In genomic region chr1:117635805-117636204, GRCh38 we compare ENCODE assay signal across 2 cellular contexts.
A peak's percentile ranks its signal among the peaks of the same experiment; 100 is the strongest.
TF ChIP-seq lines count a peak whose summit lies in the region.

No MANE protein-coding gene starts in this region.

TF ChIP-seq in HepG2, 621 proteins besides CTCF, POLR2A, EP300 and RAD21:
- TF ChIP-seq MEIS2 (CRISPR knock-in tag; IDR thresholded peaks at IDR 0.05) = no peak
- TF ChIP-seq ZNF7 (CRISPR knock-in tag; IDR thresholded peaks at IDR 0.05) = peak; percentile 96
- TF ChIP-seq, protein P1, sequence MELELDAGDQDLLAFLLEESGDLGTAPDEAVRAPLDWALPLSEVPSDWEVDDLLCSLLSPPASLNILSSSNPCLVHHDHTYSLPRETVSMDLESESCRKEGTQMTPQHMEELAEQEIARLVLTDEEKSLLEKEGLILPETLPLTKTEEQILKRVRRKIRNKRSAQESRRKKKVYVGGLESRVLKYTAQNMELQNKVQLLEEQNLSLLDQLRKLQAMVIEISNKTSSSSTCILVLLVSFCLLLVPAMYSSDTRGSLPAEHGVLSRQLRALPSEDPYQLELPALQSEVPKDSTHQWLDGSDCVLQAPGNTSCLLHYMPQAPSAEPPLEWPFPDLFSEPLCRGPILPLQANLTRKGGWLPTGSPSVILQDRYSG (CRISPR knock-in tag; IDR thresholded peaks at IDR 0.05) = no peak
- peak; percentile 53 for TF ChIP-seq HNF4G (IDR thresholded peaks at IDR 0.05; ENCODE audit: borderline replicate concordance, low read depth, low read length)
- no peak for TF ChIP-seq HNF4G (CRISPR knock-in tag; IDR thresholded peaks at IDR 0.05; ENCODE audit: borderline replicate concordance, low read depth)
- no peak for TF ChIP-seq RBM39 (IDR thresholded peaks at IDR 0.05; ENCODE audit: low read depth, low read length, poor library complexity, severe bottlenecking)
- peak; percentile 70 for TF ChIP-seq HNF4A (CRISPR knock-in tag; IDR thresholded peaks at IDR 0.05)
- TF ChIP-seq ZNF547 (CRISPR knock-in tag; IDR thresholded peaks at IDR 0.05) = no peak
- no peak for TF ChIP-seq RELA (CRISPR knock-in tag; IDR thresholded peaks at IDR 0.05)
- no peak for TF ChIP-seq ONECUT2 (CRISPR knock-in tag; IDR thresholded peaks at IDR 0.05)
TF ChIP-seq in HepG2: peak in this region for 3.

TF ChIP-seq in WTC11, 78 proteins besides CTCF, POLR2A, EP300 and RAD21:
- TF ChIP-seq ZNF416 (CRISPR knock-in tag; IDR thresholded peaks at IDR 0.05) (no peak), TCF7 (CRISPR knock-in tag; IDR thresholded peaks at IDR 0.05; ENCODE audit: low read depth) (no peak), GRHL2 (CRISPR knock-in tag; IDR thresholded peaks at IDR 0.05; ENCODE audit: insufficient replicate concordance, severe bottlenecking) (no peak), ZNF671 (CRISPR knock-in tag; IDR thresholded peaks at IDR 0.05) (no peak), NR3C1 (CRISPR knock-in tag; conservative IDR thresholded peaks at IDR 0.05; ENCODE audit: low read depth) (no peak), HMGA2 (CRISPR knock-in tag; IDR thresholded peaks at IDR 0.05) (no peak), ZNF263 (CRISPR knock-in tag; IDR thresholded peaks at IDR 0.05; ENCODE audit: low read depth) (no peak), MYBL2 (CRISPR knock-in tag; IDR thresholded peaks at IDR 0.05) (no peak), EMX1 (CRISPR knock-in tag; IDR thresholded peaks at IDR 0.05) (no peak), FOXP4 (CRISPR knock-in tag; IDR thresholded peaks at IDR 0.05) (no peak), NFE2L1 (CRISPR knock-in tag; IDR thresholded peaks at IDR 0.05) (no peak), FOXK1 (CRISPR knock-in tag; IDR thresholded peaks at IDR 0.05) (no peak)
- TF ChIP-seq, protein P2, sequence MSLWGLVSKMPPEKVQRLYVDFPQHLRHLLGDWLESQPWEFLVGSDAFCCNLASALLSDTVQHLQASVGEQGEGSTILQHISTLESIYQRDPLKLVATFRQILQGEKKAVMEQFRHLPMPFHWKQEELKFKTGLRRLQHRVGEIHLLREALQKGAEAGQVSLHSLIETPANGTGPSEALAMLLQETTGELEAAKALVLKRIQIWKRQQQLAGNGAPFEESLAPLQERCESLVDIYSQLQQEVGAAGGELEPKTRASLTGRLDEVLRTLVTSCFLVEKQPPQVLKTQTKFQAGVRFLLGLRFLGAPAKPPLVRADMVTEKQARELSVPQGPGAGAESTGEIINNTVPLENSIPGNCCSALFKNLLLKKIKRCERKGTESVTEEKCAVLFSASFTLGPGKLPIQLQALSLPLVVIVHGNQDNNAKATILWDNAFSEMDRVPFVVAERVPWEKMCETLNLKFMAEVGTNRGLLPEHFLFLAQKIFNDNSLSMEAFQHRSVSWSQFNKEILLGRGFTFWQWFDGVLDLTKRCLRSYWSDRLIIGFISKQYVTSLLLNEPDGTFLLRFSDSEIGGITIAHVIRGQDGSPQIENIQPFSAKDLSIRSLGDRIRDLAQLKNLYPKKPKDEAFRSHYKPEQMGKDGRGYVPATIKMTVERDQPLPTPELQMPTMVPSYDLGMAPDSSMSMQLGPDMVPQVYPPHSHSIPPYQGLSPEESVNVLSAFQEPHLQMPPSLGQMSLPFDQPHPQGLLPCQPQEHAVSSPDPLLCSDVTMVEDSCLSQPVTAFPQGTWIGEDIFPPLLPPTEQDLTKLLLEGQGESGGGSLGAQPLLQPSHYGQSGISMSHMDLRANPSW (CRISPR knock-in tag; conservative IDR thresholded peaks at IDR 0.05; ENCODE audit: low read depth) = no peak
- TF ChIP-seq, protein P3, sequence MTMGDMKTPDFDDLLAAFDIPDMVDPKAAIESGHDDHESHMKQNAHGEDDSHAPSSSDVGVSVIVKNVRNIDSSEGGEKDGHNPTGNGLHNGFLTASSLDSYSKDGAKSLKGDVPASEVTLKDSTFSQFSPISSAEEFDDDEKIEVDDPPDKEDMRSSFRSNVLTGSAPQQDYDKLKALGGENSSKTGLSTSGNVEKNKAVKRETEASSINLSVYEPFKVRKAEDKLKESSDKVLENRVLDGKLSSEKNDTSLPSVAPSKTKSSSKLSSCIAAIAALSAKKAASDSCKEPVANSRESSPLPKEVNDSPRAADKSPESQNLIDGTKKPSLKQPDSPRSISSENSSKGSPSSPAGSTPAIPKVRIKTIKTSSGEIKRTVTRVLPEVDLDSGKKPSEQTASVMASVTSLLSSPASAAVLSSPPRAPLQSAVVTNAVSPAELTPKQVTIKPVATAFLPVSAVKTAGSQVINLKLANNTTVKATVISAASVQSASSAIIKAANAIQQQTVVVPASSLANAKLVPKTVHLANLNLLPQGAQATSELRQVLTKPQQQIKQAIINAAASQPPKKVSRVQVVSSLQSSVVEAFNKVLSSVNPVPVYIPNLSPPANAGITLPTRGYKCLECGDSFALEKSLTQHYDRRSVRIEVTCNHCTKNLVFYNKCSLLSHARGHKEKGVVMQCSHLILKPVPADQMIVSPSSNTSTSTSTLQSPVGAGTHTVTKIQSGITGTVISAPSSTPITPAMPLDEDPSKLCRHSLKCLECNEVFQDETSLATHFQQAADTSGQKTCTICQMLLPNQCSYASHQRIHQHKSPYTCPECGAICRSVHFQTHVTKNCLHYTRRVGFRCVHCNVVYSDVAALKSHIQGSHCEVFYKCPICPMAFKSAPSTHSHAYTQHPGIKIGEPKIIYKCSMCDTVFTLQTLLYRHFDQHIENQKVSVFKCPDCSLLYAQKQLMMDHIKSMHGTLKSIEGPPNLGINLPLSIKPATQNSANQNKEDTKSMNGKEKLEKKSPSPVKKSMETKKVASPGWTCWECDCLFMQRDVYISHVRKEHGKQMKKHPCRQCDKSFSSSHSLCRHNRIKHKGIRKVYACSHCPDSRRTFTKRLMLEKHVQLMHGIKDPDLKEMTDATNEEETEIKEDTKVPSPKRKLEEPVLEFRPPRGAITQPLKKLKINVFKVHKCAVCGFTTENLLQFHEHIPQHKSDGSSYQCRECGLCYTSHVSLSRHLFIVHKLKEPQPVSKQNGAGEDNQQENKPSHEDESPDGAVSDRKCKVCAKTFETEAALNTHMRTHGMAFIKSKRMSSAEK (CRISPR knock-in tag; IDR thresholded peaks at IDR 0.05; ENCODE audit: borderline replicate concordance) = no peak
- TF ChIP-seq, protein P4, sequence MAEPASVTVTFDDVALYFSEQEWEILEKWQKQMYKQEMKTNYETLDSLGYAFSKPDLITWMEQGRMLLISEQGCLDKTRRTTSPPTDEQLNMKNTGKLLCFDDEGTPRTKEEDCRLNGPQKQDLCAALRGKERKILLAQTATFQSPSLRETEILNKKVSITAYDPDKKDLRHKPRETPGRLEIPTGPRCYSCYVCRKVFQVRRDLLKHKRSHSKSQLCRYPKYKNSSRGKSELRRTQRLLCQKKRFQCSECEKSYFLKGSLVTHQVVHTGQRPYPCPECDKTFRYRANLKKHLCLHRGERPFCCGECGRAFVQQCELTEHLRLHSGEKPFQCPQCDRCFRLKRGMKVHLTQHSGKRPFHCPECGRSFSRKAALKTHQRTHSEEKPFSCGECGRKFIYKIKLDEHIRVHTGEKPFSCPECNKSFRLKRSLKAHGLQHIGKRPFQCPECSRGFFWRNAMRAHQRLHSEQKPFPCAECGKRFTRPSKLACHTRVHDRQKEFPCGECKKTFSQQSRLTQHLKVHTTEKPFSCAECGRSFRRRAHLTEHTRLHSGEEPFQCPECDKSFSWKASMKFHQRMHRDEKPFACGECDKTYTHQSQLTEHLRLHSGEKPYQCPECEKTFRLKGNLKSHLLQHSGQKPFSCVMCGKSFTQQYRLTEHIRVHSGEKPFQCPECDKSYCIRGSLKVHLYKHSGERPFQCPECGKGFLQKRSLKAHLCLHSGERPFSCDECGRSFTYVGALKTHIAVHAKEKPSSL (CRISPR knock-in tag; conservative IDR thresholded peaks at IDR 0.05) = no peak
